Comparison of ENCODE assay signal across 17 cellular contexts in genomic region chr10:75461672-75462649, GRCh38. TPM values are rescaled to one million over a fixed set of nuclear protein-coding genes. Genes with fewer than 3 reads are reported as not detected.
"Had no signal": no experiment of that assay in that cellular context is flagged by ENCODE, and none has a peak within 500 bp of the region (broad histone marks: within the 10 kb centered on the region; RNA-seq: fewer than 3 reads in every experiment).

No MANE protein-coding gene starts in this region.

- H3K9ac ChIP-seq: parathyroid adenoma had no signal

- H3K79me2 ChIP-seq: parathyroid adenoma had no signal

- H3K27ac ChIP-seq: colonic mucosa, gastrocnemius medialis, heart right ventricle, left ventricle myocardium inferior, parathyroid adenoma, skin epidermis, uterus had no signal

- H3K27me3 ChIP-seq: colonic mucosa, gastrocnemius medialis, heart right ventricle, uterus had no signal

- H3K9me3 ChIP-seq: colonic mucosa, gastrocnemius medialis, heart right ventricle, left ventricle myocardium inferior, uterus had no signal

- FAIRE-seq: kidney had no signal

- DNase-seq: activated B cell treated with CpG ODN at 0.5 μM for 24 hours; activated CD4-positive, alpha-beta T cell treated with anti-CD3 and anti-CD28 coated beads, Interleukin-2, amount 50 U/mL, for 1 hour; activated naive CD4-positive, alpha-beta T cell treated with anti-CD3 and anti-CD28 coated beads for 36 hours; activated T-cell treated with anti-CD3 and anti-CD28 coated beads for 4 hours; colonic mucosa; effector CD8-positive, alpha-beta T cell; gastrocnemius medialis; heart right ventricle; kidney; left ventricle myocardium inferior; mesenchymal stem cell; nephron progenitor cell; uterus had no signal

- H3K9me3 Mint-ChIP-seq: activated B cell treated with CpG ODN at 0.5 μM for 24 hours; activated naive CD4-positive, alpha-beta T cell treated with anti-CD3 and anti-CD28 coated beads for 36 hours; activated T-helper 17 cell treated with anti-CD3 and anti-CD28 coated beads, Interleukin-2, amount 50 U/mL, for 72 hours; nephron progenitor cell had no signal

- H2AFZ ChIP-seq: parathyroid adenoma had no signal

- H3K4me1 ChIP-seq: colonic mucosa, gastrocnemius medialis, parathyroid adenoma had no signal

- ATAC-seq: activated T-helper 17 cell treated with anti-CD3 and anti-CD28 coated beads, Interleukin-2, amount 50 U/mL, for 72 hours; gastrocnemius medialis; heart right ventricle had no signal

- H3K4me1 Mint-ChIP-seq: activated B cell treated with CpG ODN at 0.5 μM for 24 hours; activated T-helper 17 cell treated with anti-CD3 and anti-CD28 coated beads, Interleukin-2, amount 50 U/mL, for 72 hours had no signal

- H3K4me3 ChIP-seq: colonic mucosa, gastrocnemius medialis, heart right ventricle, left ventricle myocardium inferior, skin epidermis, uterus had no signal

- H3K4me3 Mint-ChIP-seq: activated B cell treated with CpG ODN at 0.5 μM for 24 hours; activated naive CD4-positive, alpha-beta T cell treated with anti-CD3 and anti-CD28 coated beads for 36 hours; activated T-helper 17 cell treated with anti-CD3 and anti-CD28 coated beads, Interleukin-2, amount 50 U/mL, for 72 hours; nephron progenitor cell had no signal

- H3K27ac Mint-ChIP-seq: activated B cell treated with CpG ODN at 0.5 μM for 24 hours; activated naive CD4-positive, alpha-beta T cell treated with anti-CD3 and anti-CD28 coated beads for 36 hours; activated T-helper 17 cell treated with anti-CD3 and anti-CD28 coated beads, Interleukin-2, amount 50 U/mL, for 72 hours; nephron progenitor cell had no signal

- H3K36me3 ChIP-seq: colonic mucosa, gastrocnemius medialis, heart right ventricle, left ventricle myocardium inferior, uterus had no signal

RNA-seq across cellular contexts. Expression of gene LRMDA, which starts 30.5 kb away (rescaled TPM):
- total RNA-seq: activated B cell treated with CpG ODN at 0.5 μM for 24 hours; activated CD8-positive, alpha-beta memory T cell treated with anti-CD3 and anti-CD28 coated beads for 36 hours; activated naive CD4-positive, alpha-beta T cell treated with anti-CD3 and anti-CD28 coated beads for 36 hours; activated T-helper 17 cell treated with anti-CD3 and anti-CD28 coated beads, Interleukin-2, amount 50 U/mL, for 72 hours had no signal
